Comparison of ENCODE assay signal across 8 cellular contexts in genomic region chr1:39954870-39955546, GRCh38. TPM values are rescaled to one million over a fixed set of nuclear protein-coding genes. Genes with fewer than 3 reads are reported as not detected.
DNase-seq lines count a peak whose midpoint lies in the region; ATAC-seq and TF ChIP-seq lines count a peak whose summit lies in the region.

MFSD2A (plus strand) TSS chr1:39955145; CDS start chr1:39955293, 148 bp downstream.

- H3K27me3 Mint-ChIP-seq in activated CD4-positive, alpha-beta T cell treated with anti-CD3 and anti-CD28 coated beads, Interleukin-2, amount 10 ng/mL, durations not matched to agents 24 days and 14 days: peaks cover 9% of the 10 kb centered on the region

- peaks cover 39% of the 10 kb centered on the region for H3K36me3 Mint-ChIP-seq in activated CD4-positive, alpha-beta T cell treated with anti-CD3 and anti-CD28 coated beads, Interleukin-2, amount 10 ng/mL, durations not matched to agents 24 days and 14 days (ENCODE audit: low read depth)

- H3K4me3 ChIP-seq in coronary artery: peak within 1 kb of the TSS; percentile 79

- peak within 1 kb of the TSS; percentile 34; the same call in 1 of the 2 replicates for H3K27ac ChIP-seq in 22Rv1
- H3K27ac ChIP-seq in coronary artery: peak within 1 kb of the TSS in 1 of 2 donors; percentile 71

- ATAC-seq in GM18867 (IDR thresholded peaks at IDR 0.05; ENCODE audit: unreplicated experiment): peak; percentile 80
- peak; percentile 65 for ATAC-seq in HG03139 (IDR thresholded peaks at IDR 0.05; ENCODE audit: unreplicated experiment)

- peak within 1 kb of the TSS; percentile 91 for H3K27ac Mint-ChIP-seq in activated CD4-positive, alpha-beta T cell treated with anti-CD3 and anti-CD28 coated beads, Interleukin-2, amount 10 ng/mL, durations not matched to agents 24 days and 14 days

- DNase-seq in NCI-H345 treated with DMSO at 0.1 percent for 48 hours (lab: John Stamatoyannopoulos, UW; ENCODE audit: unreplicated experiment): peak; percentile 87
- peak; percentile 95 for DNase-seq in activated CD4-positive, alpha-beta T cell treated with anti-CD3 and anti-CD28 coated beads, Interleukin-2, amount 10 ng/mL, durations not matched to agents 24 days and 14 days
- peak; percentile 94 for DNase-seq in coronary artery (ENCODE audit: low spot score)
- peak; percentile 95 for DNase-seq in left kidney (ENCODE audit: low read depth, low spot score)
- DNase-seq in stimulated activated CD4-positive, alpha-beta T cell treated with anti-CD3 and anti-CD28 coated beads, Interleukin-1b, Interleukin-23, amount 100 ng/mL, for 48 hours: peak; percentile 93

- TF ChIP-seq CTCF in 22Rv1 (IDR thresholded peaks at IDR 0.05): no peak
- no peak for TF ChIP-seq CTCF in coronary artery (IDR thresholded peaks at IDR 0.05)

- peak within 1 kb of the TSS; percentile 91 for H3K4me3 Mint-ChIP-seq in activated CD4-positive, alpha-beta T cell treated with anti-CD3 and anti-CD28 coated beads, Interleukin-2, amount 10 ng/mL, durations not matched to agents 24 days and 14 days

- intact Hi-C loops in activated CD4-positive, alpha-beta T cell treated with anti-CD3 and anti-CD28 coated beads, Interleukin-2, amount 10 ng/mL, durations not matched to agents 24 days and 14 days (cut with micrococcal nuclease): loop anchor here (1.0 to 5.0 kb wide), 2 partner anchors 36 to 87 kb away; partner anchors contain the start of gene CAP1

- H3K9me3 Mint-ChIP-seq in activated CD4-positive, alpha-beta T cell treated with anti-CD3 and anti-CD28 coated beads, Interleukin-2, amount 10 ng/mL, durations not matched to agents 24 days and 14 days: no peaks in the 10 kb centered on the region

- peaks cover 45% of the 10 kb centered on the region for H3K4me1 Mint-ChIP-seq in activated CD4-positive, alpha-beta T cell treated with anti-CD3 and anti-CD28 coated beads, Interleukin-2, amount 10 ng/mL, durations not matched to agents 24 days and 14 days

RNA-seq across cellular contexts. Expression of gene MFSD2A, which starts in this region (rescaled TPM):
- 47.0 and 49.7 TPM in 2 replicates for total RNA-seq in activated CD4-positive, alpha-beta T cell treated with anti-CD3 and anti-CD28 coated beads, Interleukin-2, amount 10 ng/mL, durations not matched to agents 24 days and 14 days
